In the genomic region with DNA sequence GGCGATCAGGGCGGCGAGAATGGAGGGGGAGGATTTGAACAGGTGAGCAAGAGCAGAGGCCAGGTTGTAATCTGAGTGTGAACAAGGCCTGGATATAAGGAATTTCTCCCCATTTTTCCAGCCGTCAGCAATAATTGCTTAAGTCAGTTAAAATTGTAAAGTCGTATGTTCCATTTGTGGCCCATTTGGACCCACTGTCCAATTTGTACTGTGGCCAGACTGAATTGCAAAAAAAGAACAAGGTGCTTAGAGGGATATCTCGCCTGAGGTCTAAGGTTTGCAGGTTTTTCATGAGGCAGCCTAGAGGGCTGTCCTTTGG, we compare ENCODE assay signal across 11 cellular contexts. TPM values are rescaled to one million over a fixed set of nuclear protein-coding genes. Genes with fewer than 3 reads are reported as not detected.
DNase-seq lines count a peak whose midpoint lies in the region; FAIRE-seq and TF ChIP-seq lines count a peak whose summit lies in the region.
"Had no signal": no experiment of that assay in that cellular context is flagged by ENCODE, and none has a peak within 500 bp of the region (broad histone marks: within the 10 kb centered on the region; RNA-seq: fewer than 3 reads in every experiment).

No MANE protein-coding gene starts in this region.

- BruUV-seq in Calu3 (replicated peaks; lab: Mats Ljungman, UMichigan): no TSS peak

- H3K4me3 ChIP-seq in Loucy (ENCODE audit: low read length, poor library complexity, severe bottlenecking): peak overlapping the region; percentile 64
- H3K4me3 ChIP-seq in astrocyte (ENCODE audit: insufficient read depth, low read depth, low read length): no peak overlapping the region
- no peak overlapping the region for H3K4me3 ChIP-seq in right atrium auricular region
- H3K4me3 ChIP-seq in uterus: no peak overlapping the region

- H3K9ac ChIP-seq in Loucy (ENCODE audit: low read depth, low read length, poor library complexity, severe bottlenecking) (peak overlapping the region; percentile 72), astrocyte (ENCODE audit: low read length) (peak overlapping the region; percentile 56)

- H3K27me3 Mint-ChIP-seq in Calu3 (ENCODE audit: unreplicated experiment): no peaks in the 10 kb centered on the region
- H3K27me3 Mint-ChIP-seq in astrocyte (ENCODE audit: low read depth, unreplicated experiment): no peaks in the 10 kb centered on the region
- peaks cover 3% of the 10 kb centered on the region for H3K27me3 Mint-ChIP-seq in nephron progenitor cell (ENCODE audit: low read depth, poor library complexity)
- H3K27me3 Mint-ChIP-seq: naive thymus-derived CD8-positive, alpha-beta T cell had no signal

- no peaks in the 10 kb centered on the region for H3F3A ChIP-seq in Loucy (ENCODE audit: low read depth)

- no peak overlapping the region for H3K4me3 Mint-ChIP-seq in Calu3 (ENCODE audit: low read depth, unreplicated experiment)
- H3K4me3 Mint-ChIP-seq in astrocyte (ENCODE audit: unreplicated experiment): peak overlapping the region; percentile 60
- H3K4me3 Mint-ChIP-seq in nephron progenitor cell: peak overlapping the region; percentile 47

- H3K4me1 ChIP-seq in Loucy (ENCODE audit: insufficient read depth, low read length, poor library complexity, severe bottlenecking) (peaks cover 23% of the 10 kb centered on the region), astrocyte (ENCODE audit: insufficient read depth, low read length) (peaks cover 5% of the 10 kb centered on the region), right atrium auricular region (peaks cover 0 to 9% of the 10 kb centered on the region in 2 donors), uterus (no peaks in the 10 kb centered on the region)

- H3K36me3 ChIP-seq in Loucy (ENCODE audit: insufficient read depth, low read length): no peaks in the 10 kb centered on the region
- no peaks in the 10 kb centered on the region for H3K36me3 ChIP-seq in astrocyte (ENCODE audit: insufficient read depth, low read length)
- no peaks in the 10 kb centered on the region for H3K36me3 ChIP-seq in right atrium auricular region
- H3K36me3 ChIP-seq in uterus: no peaks in the 10 kb centered on the region
- H3K36me3 ChIP-seq: upper lobe of left lung had no signal

- no peak for TF ChIP-seq CTCF in Calu3 (IDR thresholded peaks at IDR 0.05; ENCODE audit: unreplicated experiment)
- no peak for TF ChIP-seq CTCF in Loucy (conservative IDR thresholded peaks at IDR 0.05; ENCODE audit: low read length)
- no peak for TF ChIP-seq CTCF in astrocyte (IDR thresholded peaks at IDR 0.05; ENCODE audit: insufficient read depth, low read depth, low read length)
- no peak for TF ChIP-seq CTCF in nephron progenitor cell (IDR thresholded peaks at IDR 0.05)
- TF ChIP-seq CTCF in right atrium auricular region (IDR thresholded peaks at IDR 0.05): no peak
- no peak for TF ChIP-seq CTCF in uterus (IDR thresholded peaks at IDR 0.05)

- H3K9me2 ChIP-seq in Loucy (replicated peaks; ENCODE audit: low read depth, low read length): no peaks in the 10 kb centered on the region

- no peaks in the 10 kb centered on the region; the same call in 1 of the 2 replicates for H3K79me2 ChIP-seq in Loucy (ENCODE audit: insufficient read depth, low read length)
- no peaks in the 10 kb centered on the region for H3K79me2 ChIP-seq in astrocyte (ENCODE audit: insufficient read depth, low read length)

- no peaks in the 10 kb centered on the region for H3K9me3 ChIP-seq in Loucy (ENCODE audit: insufficient read depth, low read depth, low read length)
- H3K9me3 ChIP-seq in astrocyte (ENCODE audit: insufficient read depth, low read depth, low read length): no peaks in the 10 kb centered on the region
- no peaks in the 10 kb centered on the region for H3K9me3 ChIP-seq in right atrium auricular region
- no peaks in the 10 kb centered on the region for H3K9me3 ChIP-seq in uterus
- H3K9me3 ChIP-seq: upper lobe of left lung had no signal

- H3K4me1 Mint-ChIP-seq in Calu3 (ENCODE audit: low read depth, unreplicated experiment): peaks cover 15% of the 10 kb centered on the region
- H3K4me1 Mint-ChIP-seq in astrocyte (ENCODE audit: low read depth, unreplicated experiment): peaks cover 4% of the 10 kb centered on the region
- peaks cover 29% of the 10 kb centered on the region for H3K4me1 Mint-ChIP-seq in nephron progenitor cell

- intact Hi-C loops in Calu3 (cut with micrococcal nuclease; ENCODE audit: unreplicated experiment): no loop called here
- intact Hi-C loops in uterus (cut with DNase I; ENCODE audit: low total_unique reads): no loop called here

- peak overlapping the region; percentile 43 for H3K27ac Mint-ChIP-seq in Calu3 (ENCODE audit: unreplicated experiment)
- peak overlapping the region; percentile 36 for H3K27ac Mint-ChIP-seq in astrocyte (ENCODE audit: unreplicated experiment)
- H3K27ac Mint-ChIP-seq in nephron progenitor cell: peak overlapping the region; percentile 90

- no peaks in the 10 kb centered on the region for H3K27me3 ChIP-seq in Loucy (ENCODE audit: insufficient read depth, low read length, poor library complexity, severe bottlenecking)
- H3K27me3 ChIP-seq in astrocyte (ENCODE audit: insufficient read depth, low read length): no peaks in the 10 kb centered on the region
- H3K27me3 ChIP-seq in right atrium auricular region: no peaks in the 10 kb centered on the region
- no peaks in the 10 kb centered on the region for H3K27me3 ChIP-seq in uterus
- H3K27me3 ChIP-seq: upper lobe of left lung had no signal

- H2AFZ ChIP-seq in Loucy (ENCODE audit: low read length): peak overlapping the region; percentile 47
- peak overlapping the region; percentile 86 for H2AFZ ChIP-seq in astrocyte (ENCODE audit: low read depth, low read length)

- H4K20me1 ChIP-seq in Loucy (ENCODE audit: insufficient read depth, low read length, poor library complexity, severe bottlenecking): no peaks in the 10 kb centered on the region
- no peaks in the 10 kb centered on the region for H4K20me1 ChIP-seq in astrocyte (ENCODE audit: insufficient read depth, low read length)

- H3K36me3 Mint-ChIP-seq in Calu3 (ENCODE audit: insufficient read depth, unreplicated experiment): no peaks in the 10 kb centered on the region
- H3K36me3 Mint-ChIP-seq in astrocyte (ENCODE audit: low read depth, unreplicated experiment): no peaks in the 10 kb centered on the region
- H3K36me3 Mint-ChIP-seq in nephron progenitor cell (ENCODE audit: low read depth): peaks cover 4% of the 10 kb centered on the region
- H3K36me3 Mint-ChIP-seq: naive thymus-derived CD8-positive, alpha-beta T cell had no signal

- DNase-seq in Calu3: no peak
- DNase-seq in astrocyte (ENCODE audit: low read depth): no peak
- DNase-seq in nephron progenitor cell: no peak
- no peak for DNase-seq in right atrium auricular region (ENCODE audit: low spot score)
- no peak for DNase-seq in NCI-H2081 (lab: John Stamatoyannopoulos, UW)
- no peak for DNase-seq in nucleus accumbens (lab: John Stamatoyannopoulos, UW)
- DNase-seq in uterus: no peak

- peak overlapping the region; percentile 72 for H3K4me2 ChIP-seq in Loucy (ENCODE audit: low read depth, low read length, poor library complexity, severe bottlenecking)
- H3K4me2 ChIP-seq in astrocyte (ENCODE audit: low read length): peak overlapping the region; percentile 83

- no peak for TF ChIP-seq POLR2A in uterus (IDR thresholded peaks at IDR 0.05)

- H3K9me3 Mint-ChIP-seq in Calu3 (ENCODE audit: low read depth, unreplicated experiment) (no peaks in the 10 kb centered on the region), astrocyte (ENCODE audit: unreplicated experiment) (no peaks in the 10 kb centered on the region), nephron progenitor cell (no peaks in the 10 kb centered on the region)
- H3K9me3 Mint-ChIP-seq: naive thymus-derived CD8-positive, alpha-beta T cell had no signal

- FAIRE-seq in astrocyte (lab: Jason Lieb, UNC): no peak

- CTCF ChIA-PET in Calu3 (lab: Charles Lee): no interaction called here

- H3K27ac ChIP-seq in astrocyte (ENCODE audit: low read depth, low read length) (no peak overlapping the region), right atrium auricular region (no peak overlapping the region), uterus (peak overlapping the region in 1 of 2 donors; percentile 42)

RNA-seq across cellular contexts. Expression of a gene that starts 1.0 kb away (rescaled TPM):
- not detected in 2 replicates for total RNA-seq in Calu3 (2022)
- 0.55 and 1.1 TPM in 2 replicates for total RNA-seq in astrocyte
- not detected for total RNA-seq in right atrium auricular region
- total RNA-seq in uterus: not detected
- total RNA-seq: dermis blood vessel endothelial cell had no signal

RNA-seq across cellular contexts. Expression of a gene that starts 31.3 kb away (rescaled TPM):
- total RNA-seq in Calu3 (2022) (29.8 and 31.1 TPM in 2 replicates), astrocyte (42.5 and 45.7 TPM in 2 replicates), right atrium auricular region (10 to 100 TPM; 28.8 to 37.4 TPM), uterus (10 to 100 TPM; 41.5 to 55.9 (median 45.7) TPM)

RNA-seq across cellular contexts. Expression of a gene that starts 45.1 kb away (rescaled TPM):
- total RNA-seq in Calu3 (2022): 29.9 and 32.0 TPM in 2 replicates
- 20.5 and 20.8 TPM in 2 replicates for total RNA-seq in astrocyte
- total RNA-seq in right atrium auricular region: 1 to 10 TPM; 1.7 to 4.8 TPM
- 10 to 100 TPM in 2 of 4 donors, 1 to 10 TPM in 1, not detected in 1; 6.4 to 19.1 (median 17.8) TPM for total RNA-seq in uterus

RNA-seq across cellular contexts. Expression of a gene that starts 50.0 kb away (rescaled TPM):
- total RNA-seq in Calu3 (2022): 8.0 and 10.1 TPM in 2 replicates
- total RNA-seq in astrocyte: 9.8 and 11.2 TPM in 2 replicates
- total RNA-seq in right atrium auricular region: 10 to 100 TPM in 1 of 2 donors, 1 to 10 TPM in 1; 7.5 to 10.1 TPM
- 10 to 100 TPM in 3 of 4 donors, 1 to 10 TPM in 1; 6.2 to 82.5 (median 26.4) TPM for total RNA-seq in uterus

Comparison
In these comparisons a context has a peak if more than half of its experiments do, and no peak if none do; other contexts are left out.
1. H3K27ac Mint-ChIP-seq: peak in every context shown above with its lines; median percentile 90 in nephron progenitor cell; 43 in Calu3; 36 in astrocyte.